In the genomic region with DNA sequence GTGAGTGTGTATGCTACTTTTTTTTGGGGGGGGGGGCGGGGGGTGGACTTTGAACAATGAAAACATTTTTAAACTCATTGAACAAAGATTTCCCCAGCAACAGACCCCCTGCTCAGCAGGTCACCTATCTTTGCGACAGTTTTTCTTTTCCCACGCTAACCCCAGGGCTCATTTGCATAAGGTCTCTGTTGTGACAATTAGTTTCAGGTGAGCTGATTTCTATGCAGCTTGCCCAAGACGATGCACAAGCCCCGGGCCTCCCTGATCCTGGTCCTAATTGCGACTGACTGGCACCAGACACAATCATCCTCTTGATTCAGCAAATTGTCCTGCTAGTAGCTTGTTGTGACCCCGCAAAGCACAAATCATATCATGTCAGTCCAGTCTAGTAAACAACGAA, we compare ENCODE assay signal across 15 cellular contexts.
A peak's percentile ranks its signal among the peaks of the same experiment; 100 is the strongest.
DNase-seq lines count a peak whose midpoint lies in the region; ATAC-seq lines count a peak whose summit lies in the region.
"Had no signal": no experiment of that assay in that cellular context is flagged by ENCODE, and none has a peak within 500 bp of the region (broad histone marks: within the 10 kb centered on the region; RNA-seq: fewer than 3 reads in every experiment).

No MANE protein-coding gene starts in this region.

- no peaks in the 10 kb centered on the region for H3K4me1 ChIP-seq in NT2/D1 (ENCODE audit: insufficient read depth, insufficient read length)

- ATAC-seq in GM18867 (IDR thresholded peaks at IDR 0.05; ENCODE audit: unreplicated experiment) (peak; percentile 46), GM19328 (IDR thresholded peaks at IDR 0.05; ENCODE audit: unreplicated experiment) (no peak), HG02642 (IDR thresholded peaks at IDR 0.05; ENCODE audit: poor library complexity, unreplicated experiment) (no peak)
- ATAC-seq: activated CD4-positive, alpha-beta T cell treated with anti-CD3 and anti-CD28 coated beads for 36 hours; mucosa of descending colon; stimulated activated memory B cell treated with anti-CD40 and anti-IgM and Interleukin-4, amounts not matched to agents 10 μg/mL and 1 μg/mL and 100 μg/mL, for 72 hours had no signal

- no peaks in the 10 kb centered on the region for H3K27me3 ChIP-seq in NT2/D1 (ENCODE audit: insufficient read depth, insufficient read length)
- H3K27me3 ChIP-seq: MG63 had no signal

- H3K4me3 ChIP-seq in NT2/D1 (ENCODE audit: insufficient read length, low read depth): no peak overlapping the region
- H3K4me3 ChIP-seq: HAP-1, MG63, mucosa of descending colon had no signal

- no peaks in the 10 kb centered on the region for H3K9me3 ChIP-seq in NT2/D1 (ENCODE audit: insufficient read depth, low read length)
- H3K9me3 ChIP-seq: HAP-1, MG63, mucosa of descending colon had no signal

- no peak for DNase-seq in NT2/D1 (ENCODE audit: low read depth, low spot score)
- peak; percentile 14 for DNase-seq in germinal center (ENCODE audit: low spot score)
- peak; percentile 52 for DNase-seq in retina
- DNase-seq in activated CD4-positive, alpha-beta T cell treated with anti-CD3 and anti-CD28 coated beads, Interleukin-2, amount 50 U/mL, for 4 hours: no peak
- no peak for DNase-seq in SIG-M5 treated with dmso at 0.1 percent for 504 hours (lab: John Stamatoyannopoulos, UW; ENCODE audit: unreplicated experiment)
- DNase-seq: activated CD4-positive, alpha-beta T cell treated with anti-CD3 and anti-CD28 coated beads for 36 hours; C1 segment of cervical spinal cord; MG63; mucosa of descending colon; stimulated activated CD4-positive, alpha-beta T cell treated with anti-CD3 and anti-CD28 coated beads, Interleukin-4, amount 100 ng/mL, for 24 hours had no signal

- peaks cover 5% of the 10 kb centered on the region for H3K36me3 ChIP-seq in NT2/D1 (ENCODE audit: insufficient read depth, insufficient read length, low read length)
- H3K36me3 ChIP-seq: HAP-1 had no signal

- H3K9ac ChIP-seq in NT2/D1 (ENCODE audit: insufficient read length, low read depth): peak overlapping the region; percentile 65

Comparison
In these comparisons a context has a peak if more than half of its experiments do, and no peak if none do; other contexts are left out.
1. DNase-seq: peak in germinal center (single experiment) and retina (single experiment); none in NT2/D1 (single experiment), activated CD4-positive, alpha-beta T cell treated with anti-CD3 and anti-CD28 coated beads, Interleukin-2, amount 50 U/mL, for 4 hours (0 of 2) and SIG-M5 treated with dmso at 0.1 percent for 504 hours (single experiment).